ENCODE assay signal across 9 cellular contexts in genomic region chr6:41199427-41200246, GRCh38. TPM values are rescaled to one million over a fixed set of nuclear protein-coding genes. Genes with fewer than 3 reads are reported as not detected.
DNase-seq lines count a peak whose midpoint lies in the region; ATAC-seq and TF ChIP-seq lines count a peak whose summit lies in the region.
"Had no signal": no experiment of that assay in that cellular context is flagged by ENCODE, and none has a peak within 500 bp of the region (broad histone marks: within the 10 kb centered on the region; RNA-seq: fewer than 3 reads in every experiment).

No MANE protein-coding gene starts in this region.

- H3K4me1 ChIP-seq in neuronal stem cell (ENCODE audit: control insufficient read depth in 2 of 2, insufficient read depth in 1 of 2, low read depth in 1 of 2, low read length in 2 of 2) = peaks cover 0 to 8% of the 10 kb centered on the region in 2 donors
- peaks cover 0 to 16% (median 3%) of the 10 kb centered on the region in 3 donors for H3K4me1 ChIP-seq in esophagus squamous epithelium
- H3K4me1 ChIP-seq: vagina had no signal

- no peak overlapping the region for H3K4me2 ChIP-seq in neuronal stem cell (ENCODE audit: insufficient read depth, low read length, poor library complexity, severe bottlenecking)

- H2BK120ac ChIP-seq in neuronal stem cell (ENCODE audit: low read depth, low read length) = no peak overlapping the region

- intact Hi-C loops in activated CD8-positive, alpha-beta T cell treated with anti-CD3 and anti-CD28 coated beads for 36 hours (cut with micrococcal nuclease) = no loop called here
- intact Hi-C loops in esophagus squamous epithelium (cut with DNase I) = no loop called here

- peaks cover 0 to 1% (median 0%) of the 10 kb centered on the region in 3 experiments for H3K27me3 ChIP-seq in neuronal stem cell (ENCODE audit: control insufficient read depth in 3 of 3, insufficient read depth in 3 of 3, low read depth in 1 of 3, low read length in 3 of 3)
- peaks cover 0 to 13% (median 0%) of the 10 kb centered on the region in 4 donors for H3K27me3 ChIP-seq in esophagus squamous epithelium
- H3K27me3 ChIP-seq: vagina had no signal

- H3K27ac Mint-ChIP-seq in activated CD8-positive, alpha-beta T cell treated with anti-CD3 and anti-CD28 coated beads for 36 hours = peak overlapping the region; percentile 95

- no peak for TF ChIP-seq POLR2A in esophagus squamous epithelium (IDR thresholded peaks at IDR 0.05)

- H2AFZ ChIP-seq in neuronal stem cell (ENCODE audit: low read length) = peak overlapping the region; percentile 64

- H3K9me3 Mint-ChIP-seq in activated CD8-positive, alpha-beta T cell treated with anti-CD3 and anti-CD28 coated beads for 36 hours = no peaks in the 10 kb centered on the region
- H3K9me3 Mint-ChIP-seq: neural crest cell had no signal

- H3K23ac ChIP-seq in neuronal stem cell (ENCODE audit: low read depth, low read length, poor library complexity) = no peak overlapping the region

- peak; percentile 54 for DNase-seq in activated CD8-positive, alpha-beta T cell treated with anti-CD3 and anti-CD28 coated beads for 36 hours
- DNase-seq in neuronal stem cell (ENCODE audit: low spot score) = no peak
- no peak for DNase-seq in esophagus squamous epithelium (lab: John Stamatoyannopoulos, UW)
- DNase-seq in SHP77 treated with DMSO at 0.1 percent for 48 hours (lab: John Stamatoyannopoulos, UW) = no peak

- H4K8ac ChIP-seq in neuronal stem cell (ENCODE audit: low read depth, low read length) = peak overlapping the region; percentile 25

- no peak overlapping the region for H2AK5ac ChIP-seq in neuronal stem cell (ENCODE audit: low read depth, low read length)

- CTCF ChIA-PET in activated CD8-positive, alpha-beta T cell treated with anti-CD3 and anti-CD28 coated beads for 36 hours (lab: Charles Lee) = interaction anchor here (0.8 to 3.1 kb wide), 3 partner anchors 9 to 19 kb away, joined by 3 to 18 read pairs (median 5); no protein-coding TSS in a partner anchor

- no CpG with 5 or more reads among the region's 1 CpG for WGBS in neuronal stem cell (ENCODE audit: extremely low coverage in 2 of 2, insufficient read length in 2 of 2, insufficient replicate concordance in 1 of 2), 2 donors
- 67% methylated on average over 1 of the region's 1 CpG; no CpG with 5 or more reads in 1 of the 2 donors for WGBS in esophagus squamous epithelium, 2 donors

- H3K36me3 ChIP-seq in neuronal stem cell (replicated peaks in 1 of 2; ENCODE audit: control insufficient read depth in 2 of 2, insufficient read depth in 2 of 2, low read length in 2 of 2) (no peaks in the 10 kb centered on the region), esophagus squamous epithelium (no peaks in the 10 kb centered on the region)
- H3K36me3 ChIP-seq: vagina had no signal

- H3K4me1 Mint-ChIP-seq in activated CD8-positive, alpha-beta T cell treated with anti-CD3 and anti-CD28 coated beads for 36 hours (ENCODE audit: low read depth) = peaks cover 49% of the 10 kb centered on the region
- H3K4me1 Mint-ChIP-seq: neural crest cell had no signal

- H3K4me3 Mint-ChIP-seq in activated CD8-positive, alpha-beta T cell treated with anti-CD3 and anti-CD28 coated beads for 36 hours = peak overlapping the region; percentile 74
- H3K4me3 Mint-ChIP-seq: neural crest cell had no signal

- H3K18ac ChIP-seq in neuronal stem cell (ENCODE audit: low read length) = no peak overlapping the region

- H3K9me3 ChIP-seq in neuronal stem cell (replicated peaks in 1 of 2; ENCODE audit: control insufficient read depth in 2 of 2, insufficient read depth in 1 of 2, low read depth in 1 of 2, low read length in 2 of 2) = no peaks in the 10 kb centered on the region
- no peaks in the 10 kb centered on the region for H3K9me3 ChIP-seq in esophagus squamous epithelium
- H3K9me3 ChIP-seq: vagina had no signal

- no peak overlapping the region for H4K91ac ChIP-seq in neuronal stem cell (ENCODE audit: low read depth, low read length, poor library complexity)

- H3K4ac ChIP-seq in neuronal stem cell (ENCODE audit: low read length) = no peak overlapping the region

- no peaks in the 10 kb centered on the region for H3K79me1 ChIP-seq in neuronal stem cell (ENCODE audit: low read depth, low read length)

- no peak overlapping the region for H2BK15ac ChIP-seq in neuronal stem cell (ENCODE audit: low read length)

- H2BK5ac ChIP-seq in neuronal stem cell (ENCODE audit: low read length) = no peak overlapping the region

- H3K27ac ChIP-seq in neuronal stem cell (replicated peaks; ENCODE audit: low read length) = no peak overlapping the region
- H3K27ac ChIP-seq in esophagus squamous epithelium = peak overlapping the region in 2 of 4 donors; percentile 62 to 67
- H3K27ac ChIP-seq: vagina had no signal

- H3K27me3 Mint-ChIP-seq in activated CD8-positive, alpha-beta T cell treated with anti-CD3 and anti-CD28 coated beads for 36 hours = no peaks in the 10 kb centered on the region

- H3K14ac ChIP-seq in neuronal stem cell (ENCODE audit: low read length) = no peak overlapping the region

- POLR2A ChIA-PET in activated CD8-positive, alpha-beta T cell treated with anti-CD3 and anti-CD28 coated beads for 36 hours (lab: Charles Lee) = interaction anchor here (1.6 kb wide), 2 partner anchors 11 to 134 kb away, joined by 6 read pairs; no protein-coding TSS in a partner anchor

- no peaks in the 10 kb centered on the region for H3K36me3 Mint-ChIP-seq in activated CD8-positive, alpha-beta T cell treated with anti-CD3 and anti-CD28 coated beads for 36 hours (ENCODE audit: low read depth)

- peak; percentile 74 for ATAC-seq in GM18867 (IDR thresholded peaks at IDR 0.05; ENCODE audit: unreplicated experiment)
- ATAC-seq in HG02759 (IDR thresholded peaks at IDR 0.05; ENCODE audit: unreplicated experiment) = peak; percentile 40
- peak; percentile 65 for ATAC-seq in activated CD8-positive, alpha-beta T cell treated with anti-CD3 and anti-CD28 coated beads for 36 hours
- no peak for ATAC-seq in HG02763 (IDR thresholded peaks at IDR 0.05; ENCODE audit: unreplicated experiment)

- no peak overlapping the region for H2BK12ac ChIP-seq in neuronal stem cell (ENCODE audit: low read length)

- no peak overlapping the region for H3K9ac ChIP-seq in neuronal stem cell (ENCODE audit: low read depth, low read length, poor library complexity)

- no peak overlapping the region for H3K4me3 ChIP-seq in neuronal stem cell (ENCODE audit: low read length in 2 of 2)
- no peak overlapping the region for H3K4me3 ChIP-seq in esophagus squamous epithelium
- H3K4me3 ChIP-seq: vagina had no signal

- no peak for TF ChIP-seq CTCF in activated CD8-positive, alpha-beta T cell treated with anti-CD3 and anti-CD28 coated beads for 36 hours (IDR thresholded peaks at IDR 0.05)
- no peak for TF ChIP-seq CTCF in esophagus squamous epithelium (IDR thresholded peaks at IDR 0.05)

RNA-seq across cellular contexts. Expression of gene TREML2, which starts 1.3 kb away (rescaled TPM):
- total RNA-seq in activated CD8-positive, alpha-beta T cell treated with anti-CD3 and anti-CD28 coated beads for 36 hours = 1 to 10 TPM; 6.9 to 8.2 TPM
- polyA plus RNA-seq in neuronal stem cell (2013, experiment 1 of 2) = 0.01 TPM
- not detected for polyA plus RNA-seq in neuronal stem cell (2013, experiment 2 of 2)
- under 1 TPM in 1 of 4 donors, not detected in 3; 0.26 TPM for total RNA-seq in esophagus squamous epithelium
- total RNA-seq: neural crest cell, vagina had no signal

RNA-seq across cellular contexts. Expression of gene TREML4, which starts 28.5 kb away (rescaled TPM):
- not detected for total RNA-seq in activated CD8-positive, alpha-beta T cell treated with anti-CD3 and anti-CD28 coated beads for 36 hours
- not detected for polyA plus RNA-seq in neuronal stem cell (2013, experiment 1 of 2)
- not detected for polyA plus RNA-seq in neuronal stem cell (2013, experiment 2 of 2)
- not detected for total RNA-seq in esophagus squamous epithelium
- total RNA-seq: neural crest cell, vagina had no signal

RNA-seq across cellular contexts. Expression of gene TREM2, which starts 36.7 kb away (rescaled TPM):
- total RNA-seq in activated CD8-positive, alpha-beta T cell treated with anti-CD3 and anti-CD28 coated beads for 36 hours = not detected
- polyA plus RNA-seq in neuronal stem cell (2013, experiment 1 of 2) = 0.07 TPM
- polyA plus RNA-seq in neuronal stem cell (2013, experiment 2 of 2) = 0.04 TPM
- 1 to 10 TPM in 1 of 4 donors, under 1 TPM in 2, not detected in 1; 0.70 to 7.3 (median 0.95) TPM for total RNA-seq in esophagus squamous epithelium
- total RNA-seq: neural crest cell had no signal

RNA-seq across cellular contexts. Expression of gene TREML1, which starts 45.5 kb away (rescaled TPM):
- total RNA-seq in activated CD8-positive, alpha-beta T cell treated with anti-CD3 and anti-CD28 coated beads for 36 hours = not detected
- not detected for polyA plus RNA-seq in neuronal stem cell (2013, experiment 1 of 2)
- polyA plus RNA-seq in neuronal stem cell (2013, experiment 2 of 2) = not detected
- total RNA-seq in esophagus squamous epithelium = not detected
- total RNA-seq: neural crest cell, vagina had no signal

Comparison
In these comparisons a context has a peak if more than half of its experiments do, and no peak if none do; other contexts are left out.
1. RNA of gene TREML2, which starts 1.3 kb away (total RNA-seq): 6.9 to 8.2 TPM in activated CD8-positive, alpha-beta T cell treated with anti-CD3 and anti-CD28 coated beads for 36 hours; 0.26 TPM in esophagus squamous epithelium; every median in the first group is over 4 times any median in the second.